ENCODE assay signal across 9 cellular contexts in the genomic region with DNA sequence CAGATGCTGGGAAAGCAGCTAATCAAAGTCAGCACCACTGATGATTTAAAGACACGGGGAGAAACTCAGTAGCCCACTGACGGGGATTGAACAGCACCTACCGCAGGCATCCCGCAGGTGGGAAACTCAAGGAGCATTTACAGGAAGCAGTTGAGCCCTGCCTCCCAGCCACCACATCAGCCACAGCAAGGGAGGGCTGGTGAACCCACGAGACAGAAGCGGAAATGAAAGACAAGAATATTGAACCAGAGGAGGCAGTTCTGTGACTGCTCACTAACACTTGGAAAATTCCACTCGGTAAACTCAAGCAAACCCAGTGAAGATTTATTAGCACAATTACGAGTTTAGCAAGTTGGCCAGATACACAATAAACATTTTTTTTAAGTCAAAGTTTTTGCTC. TPM values are rescaled to one million over a fixed set of nuclear protein-coding genes. Genes with fewer than 3 reads are reported as not detected.
A peak's percentile ranks its signal among the peaks of the same experiment; 100 is the strongest.
DNase-seq lines count a peak whose midpoint lies in the region; ATAC-seq, FAIRE-seq and TF ChIP-seq lines count a peak whose summit lies in the region.
"Had no signal": no experiment of that assay in that cellular context is flagged by ENCODE, and none has a peak within 500 bp of the region (broad histone marks: within the 10 kb centered on the region; RNA-seq: fewer than 3 reads in every experiment).

No MANE protein-coding gene starts in this region.

- DNase-seq in DMS153 treated with DMSO at 0.1 percent for 48 hours (lab: John Stamatoyannopoulos, UW; ENCODE audit: unreplicated experiment) (peak; percentile 39), Peyer's patch (peak in 2 of 3 donors; percentile 65 to 71), HTR-8/SVneo (ENCODE audit: insufficient read length, low spot score) (no peak), gastrocnemius medialis (no peak)
- peak; percentile 39 for DNase-seq in activated effector memory CD4-positive, alpha-beta T cell treated with Interleukin-2 at 50 U/mL for 16 hours
- DNase-seq in stimulated activated CD4-positive, alpha-beta T cell treated with anti-CD3 and anti-CD28 coated beads, Interleukin-15, amount 100 ng/mL, for 24 hours = peak; percentile 70

- no peaks in the 10 kb centered on the region for H3K9me3 ChIP-seq in Peyer's patch
- H3K9me3 ChIP-seq in gastrocnemius medialis = no peaks in the 10 kb centered on the region

- in situ Hi-C loops in gastrocnemius medialis (cut with MboI; ENCODE audit: low sequenced_read_pairs in 4 of 4) = no loop called here

- no peak overlapping the region for H3K4me3 ChIP-seq in Peyer's patch
- H3K4me3 ChIP-seq in gastrocnemius medialis = no peak overlapping the region

- no peak for TF ChIP-seq CTCF in Peyer's patch (IDR thresholded peaks at IDR 0.05)
- no peak for TF ChIP-seq CTCF in gastrocnemius medialis (IDR thresholded peaks at IDR 0.05 in 4 of 5, conservative IDR thresholded peaks at IDR 0.05 in 1 of 5)

- peaks cover 0 to 10% (median 2%) of the 10 kb centered on the region in 4 donors for H3K4me1 ChIP-seq in Peyer's patch
- H3K4me1 ChIP-seq in gastrocnemius medialis = no peaks in the 10 kb centered on the region

- no peak for FAIRE-seq in HTR-8/SVneo (lab: Jason Lieb, UNC)

- TF ChIP-seq POLR2A in Peyer's patch (IDR thresholded peaks at IDR 0.05) (no peak), gastrocnemius medialis (IDR thresholded peaks at IDR 0.05) (no peak)

- intact Hi-C loops in gastrocnemius medialis (cut with DNase I; ENCODE audit: low total_unique reads) = no loop called here

- H3K27ac ChIP-seq in Peyer's patch (no peak overlapping the region), gastrocnemius medialis (no peak overlapping the region)

- H3K27me3 ChIP-seq in Peyer's patch (no peaks in the 10 kb centered on the region), gastrocnemius medialis (peaks cover 30 to 33% (median 31%) of the 10 kb centered on the region in 3 donors)

- no peak for ATAC-seq in GM19397 (IDR thresholded peaks at IDR 0.05; ENCODE audit: unreplicated experiment)
- no peak for ATAC-seq in gastrocnemius medialis
- no peak for ATAC-seq in GM18511 (IDR thresholded peaks at IDR 0.05; ENCODE audit: unreplicated experiment)

- H3K36me3 ChIP-seq in Peyer's patch (no peaks in the 10 kb centered on the region), gastrocnemius medialis (no peaks in the 10 kb centered on the region)

RNA-seq across cellular contexts. Expression of a gene that starts 10.6 kb away (rescaled TPM):
- total RNA-seq in Peyer's patch (not detected), gastrocnemius medialis (not detected)
- total RNA-seq: mesenteric fat pad had no signal

RNA-seq across cellular contexts. Expression of a gene that starts 16.4 kb away (rescaled TPM):
- total RNA-seq in Peyer's patch = not detected
- not detected for total RNA-seq in gastrocnemius medialis
- total RNA-seq: mesenteric fat pad had no signal

Comparison
In these comparisons a context has a peak if more than half of its experiments do, and no peak if none do; other contexts are left out.
1. DNase-seq: peak in DMS153 treated with DMSO at 0.1 percent for 48 hours (single experiment), Peyer's patch (2 of 3), activated effector memory CD4-positive, alpha-beta T cell treated with Interleukin-2 at 50 U/mL for 16 hours (single experiment) and stimulated activated CD4-positive, alpha-beta T cell treated with anti-CD3 and anti-CD28 coated beads, Interleukin-15, amount 100 ng/mL, for 24 hours (single experiment); none in HTR-8/SVneo (single experiment) and gastrocnemius medialis (0 of 2).